7 cellular contexts compared by ENCODE assay signal in genomic region chr12:53149992-53150391, GRCh38. TPM values are rescaled to one million over a fixed set of nuclear protein-coding genes. Genes with fewer than 3 reads are reported as not detected.
"Had no signal": no experiment of that assay in that cellular context is flagged by ENCODE, and none has a peak within 500 bp of the region (broad histone marks: within the 10 kb centered on the region; RNA-seq: fewer than 3 reads in every experiment).

No MANE protein-coding gene starts in this region.

RNA-seq across cellular contexts. Expression of gene SOAT2, which starts 46.7 kb away (rescaled TPM):
- total RNA-seq: left cardiac atrium, lung microvascular endothelial cell, neural crest cell, osteoblast, psoas muscle, upper lobe of right lung had no signal
- polyA plus RNA-seq: keratinocyte had no signal

RNA-seq across cellular contexts. Expression of gene ITGB7, which starts 57.1 kb away (rescaled TPM):
- total RNA-seq: lung microvascular endothelial cell, neural crest cell had no signal
